Comparison of ENCODE assay signal across 8 cellular contexts in genomic region chr6:87731818-87732661, GRCh38. TPM values are rescaled to one million over a fixed set of nuclear protein-coding genes. Genes with fewer than 3 reads are reported as not detected.
A peak's percentile ranks its signal among the peaks of the same experiment; 100 is the strongest.
DNase-seq lines count a peak whose midpoint lies in the region; ATAC-seq and TF ChIP-seq lines count a peak whose summit lies in the region.

No MANE protein-coding gene starts in this region.

- intact Hi-C loops in mucosa of descending colon (cut with DNase I, micrococcal nuclease) = no loop called here

- H3K9me3 ChIP-seq in effector memory CD4-positive, alpha-beta T cell (ENCODE audit: control insufficient read depth, low read length) = no peaks in the 10 kb centered on the region
- no peaks in the 10 kb centered on the region for H3K9me3 ChIP-seq in mucosa of descending colon

- no peak overlapping the region for H3K4me3 ChIP-seq in effector memory CD4-positive, alpha-beta T cell (ENCODE audit: insufficient read depth, low read depth, low read length, poor library complexity, severe bottlenecking)
- H3K4me3 ChIP-seq in mucosa of descending colon (no peak overlapping the region), H7 (ENCODE audit: insufficient read depth, low read depth, low read length) (no peak overlapping the region)

- H3K27me3 ChIP-seq in effector memory CD4-positive, alpha-beta T cell (replicated peaks; ENCODE audit: control insufficient read depth, insufficient read depth, low read length, poor library complexity, severe bottlenecking) = no peaks in the 10 kb centered on the region
- H3K27me3 ChIP-seq in H7 (ENCODE audit: control insufficient read depth, insufficient read depth, low read length) = no peaks in the 10 kb centered on the region

- peak; percentile 82 for ATAC-seq in HG02759 (IDR thresholded peaks at IDR 0.05; ENCODE audit: unreplicated experiment)
- peak; percentile 93 for ATAC-seq in mucosa of descending colon

- no peak overlapping the region for H3K27ac ChIP-seq in effector memory CD4-positive, alpha-beta T cell (ENCODE audit: insufficient read depth, low read length, poor library complexity, severe bottlenecking)

- peaks cover 9% of the 10 kb centered on the region for H3K4me1 ChIP-seq in effector memory CD4-positive, alpha-beta T cell (ENCODE audit: control insufficient read depth, insufficient read depth, low read length, poor library complexity, severe bottlenecking)
- H3K4me1 ChIP-seq in mucosa of descending colon (ENCODE audit: low read depth) = peaks cover 32% of the 10 kb centered on the region

- no peaks in the 10 kb centered on the region for H3K36me3 ChIP-seq in effector memory CD4-positive, alpha-beta T cell (ENCODE audit: control insufficient read depth, insufficient read depth, low read length)
- H3K36me3 ChIP-seq in mucosa of descending colon (ENCODE audit: low read depth) = no peaks in the 10 kb centered on the region
- no peaks in the 10 kb centered on the region for H3K36me3 ChIP-seq in H7 (replicated peaks; ENCODE audit: control insufficient read depth, insufficient read depth, low read length)

- DNase-seq in activated gamma-delta T cell treated with Interleukin-2 at 50 U/mL for 16 hours (peak; percentile 25), activated gamma-delta T cell (lab: John Stamatoyannopoulos, UW) (no peak), NCI-H1436 (lab: John Stamatoyannopoulos, UW) (peak; percentile 75), T-helper 9 cell (peak; percentile 33), mucosa of descending colon (peak; percentile 90 to 96 (median 92)), H7 (no peak)
- DNase-seq in effector memory CD4-positive, alpha-beta T cell = peak in 2 of 3 donors; percentile 22 to 27

- no peak for TF ChIP-seq CTCF in mucosa of descending colon (IDR thresholded peaks at IDR 0.05)

RNA-seq across cellular contexts. Expression of gene AKIRIN2, which starts 30.0 kb away (rescaled TPM):
- 10 to 100 TPM; 32.3 to 41.0 (median 33.2) TPM for total RNA-seq in mucosa of descending colon
- total RNA-seq in H7 (2014; rRNA removed; shearing (Covaris generic)) = 32.9 and 41.6 TPM in 2 replicates

Comparison
In these comparisons a context has a peak if more than half of its experiments do, and no peak if none do; other contexts are left out.
1. DNase-seq: peak in activated gamma-delta T cell treated with Interleukin-2 at 50 U/mL for 16 hours (single experiment), NCI-H1436 (single experiment), T-helper 9 cell (single experiment), effector memory CD4-positive, alpha-beta T cell (2 of 3) and mucosa of descending colon (3 of 3); none in activated gamma-delta T cell (single experiment) and H7 (single experiment).